ENCODE assay signal across 15 cellular contexts in genomic region chr6:157430834-157431233, GRCh38. TPM values are rescaled to one million over a fixed set of nuclear protein-coding genes. Genes with fewer than 3 reads are reported as not detected.
DNase-seq lines count a peak whose midpoint lies in the region; ATAC-seq lines count a peak whose summit lies in the region.
"Had no signal": no experiment of that assay in that cellular context is flagged by ENCODE, and none has a peak within 500 bp of the region (broad histone marks: within the 10 kb centered on the region; RNA-seq: fewer than 3 reads in every experiment).

No MANE protein-coding gene starts in this region.

- H3K36me3 ChIP-seq in skeletal muscle tissue (ENCODE audit: control insufficient read depth in 3 of 3, insufficient read depth in 3 of 3, low read length in 3 of 3): no peaks in the 10 kb centered on the region

- DNase-seq in NCI-H82 (lab: John Stamatoyannopoulos, UW) (peak; percentile 77), NCI-H82 treated with DMSO at 0.1 percent for 48 hours (lab: John Stamatoyannopoulos, UW; ENCODE audit: unreplicated experiment) (no peak), Right ventricle myocardium inferior (ENCODE audit: missing footprints) (no peak), NCI-H2081 (lab: John Stamatoyannopoulos, UW) (no peak), pons (ENCODE audit: low spot score) (no peak), NCI-H510A treated with DMSO at 0.1 percent for 48 hours (lab: John Stamatoyannopoulos, UW) (no peak)
- DNase-seq: activated naive CD8-positive, alpha-beta T cell treated with anti-CD3 and anti-CD28 coated beads, Interleukin-2, amount 50 U/mL, for 24 hours; foreskin keratinocyte; midbrain; NCI-H146; stimulated activated naive CD8-positive, alpha-beta T cell treated with anti-CD3 and anti-CD28 coated beads, Interleukin-15, amount 100 ng/mL, for 72 hours; SW 1271 had no signal

- H3K9ac ChIP-seq in skeletal muscle tissue (ENCODE audit: low read depth in 1 of 3, low read length in 3 of 3): no peak overlapping the region

- intact Hi-C loops in Right ventricle myocardium inferior (cut with DNase I): loop anchor here (5.0 kb wide), 2 partner anchors 49 to 109 kb away; partner anchors contain the start of genes TMEM242 and ZDHHC14

- no peaks in the 10 kb centered on the region for H3K9me3 ChIP-seq in skeletal muscle tissue (ENCODE audit: control insufficient read depth in 3 of 3, low read length in 3 of 3)

- H3K4me1 ChIP-seq in skeletal muscle tissue (ENCODE audit: control insufficient read depth in 3 of 3, insufficient read depth in 3 of 3, low read length in 3 of 3): peaks cover 10 to 35% (median 25%) of the 10 kb centered on the region in 3 donors

- H3K4me3 ChIP-seq in skeletal muscle tissue (ENCODE audit: low read length in 3 of 3): no peak overlapping the region

- H3K27ac ChIP-seq in skeletal muscle tissue (ENCODE audit: low read depth, low read length): peak overlapping the region; percentile 61
- H3K27ac ChIP-seq: 22Rv1, foreskin keratinocyte had no signal

- H3K27me3 ChIP-seq in skeletal muscle tissue (ENCODE audit: control insufficient read depth in 3 of 3, insufficient read depth in 3 of 3, low read length in 3 of 3): no peaks in the 10 kb centered on the region

- ATAC-seq in HG02938 (IDR thresholded peaks at IDR 0.05; ENCODE audit: unreplicated experiment) (peak; percentile 52), Right ventricle myocardium inferior (peak; percentile 59)
- ATAC-seq: activated naive CD8-positive, alpha-beta T cell treated with anti-CD3 and anti-CD28 coated beads, Interleukin-2, amount 50 U/mL, for 24 hours; foreskin keratinocyte; stimulated activated naive CD8-positive, alpha-beta T cell treated with anti-CD3 and anti-CD28 coated beads, Interleukin-15, amount 100 ng/mL, for 72 hours had no signal

RNA-seq across cellular contexts. Expression of gene ZDHHC14, which starts 49.8 kb away (rescaled TPM):
- total RNA-seq in Right ventricle myocardium inferior (12.7 TPM), skeletal muscle tissue (6.8 TPM)
